Comparison of ENCODE assay signal across 8 cellular contexts in genomic region chr11:61972796-61973602, GRCh38. TPM values are rescaled to one million over a fixed set of nuclear protein-coding genes. Genes with fewer than 3 reads are reported as not detected.
DNase-seq lines count a peak whose midpoint lies in the region; ATAC-seq and TF ChIP-seq lines count a peak whose summit lies in the region.

No MANE protein-coding gene starts in this region.

- H3K4me3 ChIP-seq in DOHH2 (ENCODE audit: low read length) (no peak overlapping the region), esophagus muscularis mucosa (peak overlapping the region in 2 of 4 donors; percentile 23 to 43), ovary (no peak overlapping the region)

- no peaks in the 10 kb centered on the region; the same call in 1 of the 2 replicates for H3K79me2 ChIP-seq in DOHH2 (ENCODE audit: control insufficient read depth, low read length)

- TF ChIP-seq POLR2A in esophagus muscularis mucosa (IDR thresholded peaks at IDR 0.05; ENCODE audit: low read depth) (no peak), ovary (IDR thresholded peaks at IDR 0.05) (no peak)

- H3K4me1 ChIP-seq in DOHH2 (ENCODE audit: control insufficient read depth, low read length) (peaks cover 54% of the 10 kb centered on the region), esophagus muscularis mucosa (peaks cover 91 to 100% (median 99%) of the 10 kb centered on the region in 4 donors), ovary (ENCODE audit: insufficient read depth) (peaks cover 29% of the 10 kb centered on the region)

- intact Hi-C loops in esophagus muscularis mucosa (cut with DNase I): no loop called here
- intact Hi-C loops in ovary (cut with DNase I): no loop called here

- peak overlapping the region; percentile 82 for H3K4me2 ChIP-seq in DOHH2 (ENCODE audit: low read length)

- H3K9me3 ChIP-seq in DOHH2 (ENCODE audit: control insufficient read depth, insufficient read depth, low read length) (no peaks in the 10 kb centered on the region), esophagus muscularis mucosa (no peaks in the 10 kb centered on the region), ovary (no peaks in the 10 kb centered on the region)

- H3F3A ChIP-seq in DOHH2 (ENCODE audit: control insufficient read depth, insufficient read depth): peaks cover 15% of the 10 kb centered on the region

- H3K9me2 ChIP-seq in DOHH2 (replicated peaks; ENCODE audit: control insufficient read depth, low read length): no peaks in the 10 kb centered on the region

- TF ChIP-seq EP300 in esophagus muscularis mucosa (IDR thresholded peaks at IDR 0.05): no peak
- no peak for TF ChIP-seq EP300 in ovary (IDR thresholded peaks at IDR 0.05)

- 62% methylated on average over 11 of the region's 13 CpGs for WGBS in esophagus muscularis mucosa
- 60 to 66% (median 63%) methylated on average over 13 of the region's 13 CpGs for WGBS in ovary, 3 donors

- DNase-seq in RPMI7951 (ENCODE audit: low read depth): peak; percentile 87
- no peak for DNase-seq in esophagus muscularis mucosa (ENCODE audit: extremely low spot score)
- peak in 3 of 5 donors; percentile 46 to 50 (median 47) for DNase-seq in ovary
- no peak for DNase-seq in NCI-H2081 treated with DMSO at 0.1 percent for 48 hours (lab: John Stamatoyannopoulos, UW)

- H3K27me3 ChIP-seq in DOHH2 (ENCODE audit: control insufficient read depth, low read length) (no peaks in the 10 kb centered on the region), esophagus muscularis mucosa (no peaks in the 10 kb centered on the region), ovary (no peaks in the 10 kb centered on the region)

- TF ChIP-seq CTCF in DOHH2 (IDR thresholded peaks at IDR 0.05; ENCODE audit: low read depth, low read length, poor library complexity, severe bottlenecking) (no peak), esophagus muscularis mucosa (IDR thresholded peaks at IDR 0.05) (no peak), ovary (IDR thresholded peaks at IDR 0.05) (no peak)

- ATAC-seq in HG02798 (IDR thresholded peaks at IDR 0.05; ENCODE audit: poor library complexity, unreplicated experiment): no peak
- no peak for ATAC-seq in HG03097 (IDR thresholded peaks at IDR 0.05; ENCODE audit: low FRiP score, unreplicated experiment)
- ATAC-seq in HG02852 (IDR thresholded peaks at IDR 0.05; ENCODE audit: unreplicated experiment): no peak

- H3K36me3 ChIP-seq in DOHH2 (ENCODE audit: control insufficient read depth, low read length): no peaks in the 10 kb centered on the region
- no peaks in the 10 kb centered on the region for H3K36me3 ChIP-seq in esophagus muscularis mucosa
- no peaks in the 10 kb centered on the region for H3K36me3 ChIP-seq in ovary

- no peaks in the 10 kb centered on the region for H4K20me1 ChIP-seq in DOHH2 (ENCODE audit: control insufficient read depth, insufficient read depth, low read depth, low read length)

- H3K27ac ChIP-seq in DOHH2 (ENCODE audit: low read depth, low read length) (no peak overlapping the region), esophagus muscularis mucosa (replicated peaks in 1 of 4) (peak overlapping the region; percentile 98 to 100 (median 99)), ovary (peak overlapping the region; percentile 79 to 96)

RNA-seq across cellular contexts. Expression of gene FTH1, which starts 5.6 kb away (rescaled TPM):
- total RNA-seq in RPMI7951 (2014; rRNA removed; shearing (Covaris generic)): 726 and 869 TPM in 2 replicates
- total RNA-seq in esophagus muscularis mucosa (1,000 to 10,000 TPM; 1,795 to 3,027 (median 2,719) TPM), ovary (1,000 to 10,000 TPM; 1,118 to 2,442 (median 2,118) TPM)
- 1,000 to 10,000 TPM; 2,228 to 5,649 TPM for polyA plus RNA-seq in ovary

RNA-seq across cellular contexts. Expression of gene BEST1, which starts 22.8 kb away (rescaled TPM):
- total RNA-seq in RPMI7951 (2014; rRNA removed; shearing (Covaris generic)): 0.10 and 0.12 TPM in 2 replicates
- total RNA-seq in esophagus muscularis mucosa: 1 to 10 TPM; 2.2 to 5.0 (median 4.3) TPM
- total RNA-seq in ovary: 10 to 100 TPM in 1 of 7 donors, 1 to 10 TPM in 6; 1.0 to 17.8 (median 6.1) TPM
- 1 to 10 TPM; 3.5 to 4.0 TPM for polyA plus RNA-seq in ovary

RNA-seq across cellular contexts. Expression of gene RAB3IL1, which starts 55.6 kb away (rescaled TPM):
- total RNA-seq in RPMI7951 (2014; rRNA removed; shearing (Covaris generic)): 0.84 and 1.7 TPM in 2 replicates
- total RNA-seq in esophagus muscularis mucosa: 10 to 100 TPM; 14.0 to 31.5 (median 14.2) TPM
- 10 to 100 TPM; 14.1 to 90.0 (median 53.8) TPM for total RNA-seq in ovary
- polyA plus RNA-seq in ovary: 10 to 100 TPM in 1 of 2 donors, 1 to 10 TPM in 1; 4.5 to 42.8 TPM

Comparison
In these comparisons a context has a peak if more than half of its experiments do, and no peak if none do; other contexts are left out.
1. DNase-seq: peak in RPMI7951 (single experiment) and ovary (3 of 5); none in esophagus muscularis mucosa (single experiment) and NCI-H2081 treated with DMSO at 0.1 percent for 48 hours (single experiment).